1 cellular context compared by ENCODE assay signal in the genomic region with DNA sequence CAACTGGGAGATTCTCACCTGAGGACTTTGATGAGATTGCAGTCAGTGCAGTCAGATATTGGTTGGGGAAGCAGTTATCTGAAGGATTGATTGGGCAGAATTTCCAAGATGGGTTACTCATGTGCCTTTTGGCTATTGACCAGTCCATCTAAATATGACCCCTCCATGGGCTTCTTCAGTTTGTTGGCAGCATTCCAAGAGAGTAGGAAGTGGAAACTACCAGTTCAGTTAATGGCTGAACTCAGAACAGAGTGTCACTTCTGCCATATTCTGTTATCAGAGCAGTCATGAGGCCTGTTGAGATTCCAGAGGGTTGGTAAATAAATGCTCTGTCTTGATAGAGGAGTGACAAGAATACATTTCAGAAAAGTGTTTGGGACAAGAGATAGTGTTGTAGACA.
TF ChIP-seq lines count a peak whose summit lies in the region.

No MANE protein-coding gene starts in this region.

TF ChIP-seq in K562, 482 proteins besides CTCF, POLR2A, EP300 and RAD21 (continued from another document):
- TF ChIP-seq CBFA2T3 (IDR thresholded peaks at IDR 0.05) = peak; percentile 63
- TF ChIP-seq GTF2A2 (tag; IDR thresholded peaks at IDR 0.05) = no peak
- no peak for TF ChIP-seq SREBF2 (CRISPR knock-in tag; IDR thresholded peaks at IDR 0.05)
- TF ChIP-seq, protein P1, sequence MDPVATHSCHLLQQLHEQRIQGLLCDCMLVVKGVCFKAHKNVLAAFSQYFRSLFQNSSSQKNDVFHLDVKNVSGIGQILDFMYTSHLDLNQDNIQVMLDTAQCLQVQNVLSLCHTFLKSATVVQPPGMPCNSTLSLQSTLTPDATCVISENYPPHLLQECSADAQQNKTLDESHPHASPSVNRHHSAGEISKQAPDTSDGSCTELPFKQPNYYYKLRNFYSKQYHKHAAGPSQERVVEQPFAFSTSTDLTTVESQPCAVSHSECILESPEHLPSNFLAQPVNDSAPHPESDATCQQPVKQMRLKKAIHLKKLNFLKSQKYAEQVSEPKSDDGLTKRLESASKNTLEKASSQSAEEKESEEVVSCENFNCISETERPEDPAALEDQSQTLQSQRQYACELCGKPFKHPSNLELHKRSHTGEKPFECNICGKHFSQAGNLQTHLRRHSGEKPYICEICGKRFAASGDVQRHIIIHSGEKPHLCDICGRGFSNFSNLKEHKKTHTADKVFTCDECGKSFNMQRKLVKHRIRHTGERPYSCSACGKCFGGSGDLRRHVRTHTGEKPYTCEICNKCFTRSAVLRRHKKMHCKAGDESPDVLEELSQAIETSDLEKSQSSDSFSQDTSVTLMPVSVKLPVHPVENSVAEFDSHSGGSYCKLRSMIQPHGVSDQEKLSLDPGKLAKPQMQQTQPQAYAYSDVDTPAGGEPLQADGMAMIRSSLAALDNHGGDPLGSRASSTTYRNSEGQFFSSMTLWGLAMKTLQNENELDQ (CRISPR knock-in tag; IDR thresholded peaks at IDR 0.05; ENCODE audit: borderline replicate concordance) = no peak
- peak; percentile 27; the same call in 1 of the 2 replicates for TF ChIP-seq CBFA2T2 (conservative IDR thresholded peaks at IDR 0.05)
- TF ChIP-seq STAT5B (CRISPR knock-in tag; IDR thresholded peaks at IDR 0.05) = no peak
- TF ChIP-seq THRAP3 (IDR thresholded peaks at IDR 0.05; ENCODE audit: borderline replicate concordance) = no peak
- TF ChIP-seq, protein P2, sequence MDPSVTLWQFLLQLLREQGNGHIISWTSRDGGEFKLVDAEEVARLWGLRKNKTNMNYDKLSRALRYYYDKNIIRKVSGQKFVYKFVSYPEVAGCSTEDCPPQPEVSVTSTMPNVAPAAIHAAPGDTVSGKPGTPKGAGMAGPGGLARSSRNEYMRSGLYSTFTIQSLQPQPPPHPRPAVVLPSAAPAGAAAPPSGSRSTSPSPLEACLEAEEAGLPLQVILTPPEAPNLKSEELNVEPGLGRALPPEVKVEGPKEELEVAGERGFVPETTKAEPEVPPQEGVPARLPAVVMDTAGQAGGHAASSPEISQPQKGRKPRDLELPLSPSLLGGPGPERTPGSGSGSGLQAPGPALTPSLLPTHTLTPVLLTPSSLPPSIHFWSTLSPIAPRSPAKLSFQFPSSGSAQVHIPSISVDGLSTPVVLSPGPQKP (CRISPR knock-in tag; IDR thresholded peaks at IDR 0.05) = no peak
- TF ChIP-seq HINFP (tag; conservative IDR thresholded peaks at IDR 0.05; ENCODE audit: low read depth) = no peak
- TF ChIP-seq ARID1B (IDR thresholded peaks at IDR 0.05) = 0 out of 2 replicates have a peak, but pooled peaks have one; percentile 17
- no peak for TF ChIP-seq PATZ1 (CRISPR knock-in tag; IDR thresholded peaks at IDR 0.05; ENCODE audit: borderline replicate concordance)
- TF ChIP-seq TAL1 (IDR thresholded peaks at IDR 0.05) = peak; percentile 15; the same call in 1 of the 2 replicates
- TF ChIP-seq XRCC3 (IDR thresholded peaks at IDR 0.05) = no peak
- TF ChIP-seq, protein P3, sequence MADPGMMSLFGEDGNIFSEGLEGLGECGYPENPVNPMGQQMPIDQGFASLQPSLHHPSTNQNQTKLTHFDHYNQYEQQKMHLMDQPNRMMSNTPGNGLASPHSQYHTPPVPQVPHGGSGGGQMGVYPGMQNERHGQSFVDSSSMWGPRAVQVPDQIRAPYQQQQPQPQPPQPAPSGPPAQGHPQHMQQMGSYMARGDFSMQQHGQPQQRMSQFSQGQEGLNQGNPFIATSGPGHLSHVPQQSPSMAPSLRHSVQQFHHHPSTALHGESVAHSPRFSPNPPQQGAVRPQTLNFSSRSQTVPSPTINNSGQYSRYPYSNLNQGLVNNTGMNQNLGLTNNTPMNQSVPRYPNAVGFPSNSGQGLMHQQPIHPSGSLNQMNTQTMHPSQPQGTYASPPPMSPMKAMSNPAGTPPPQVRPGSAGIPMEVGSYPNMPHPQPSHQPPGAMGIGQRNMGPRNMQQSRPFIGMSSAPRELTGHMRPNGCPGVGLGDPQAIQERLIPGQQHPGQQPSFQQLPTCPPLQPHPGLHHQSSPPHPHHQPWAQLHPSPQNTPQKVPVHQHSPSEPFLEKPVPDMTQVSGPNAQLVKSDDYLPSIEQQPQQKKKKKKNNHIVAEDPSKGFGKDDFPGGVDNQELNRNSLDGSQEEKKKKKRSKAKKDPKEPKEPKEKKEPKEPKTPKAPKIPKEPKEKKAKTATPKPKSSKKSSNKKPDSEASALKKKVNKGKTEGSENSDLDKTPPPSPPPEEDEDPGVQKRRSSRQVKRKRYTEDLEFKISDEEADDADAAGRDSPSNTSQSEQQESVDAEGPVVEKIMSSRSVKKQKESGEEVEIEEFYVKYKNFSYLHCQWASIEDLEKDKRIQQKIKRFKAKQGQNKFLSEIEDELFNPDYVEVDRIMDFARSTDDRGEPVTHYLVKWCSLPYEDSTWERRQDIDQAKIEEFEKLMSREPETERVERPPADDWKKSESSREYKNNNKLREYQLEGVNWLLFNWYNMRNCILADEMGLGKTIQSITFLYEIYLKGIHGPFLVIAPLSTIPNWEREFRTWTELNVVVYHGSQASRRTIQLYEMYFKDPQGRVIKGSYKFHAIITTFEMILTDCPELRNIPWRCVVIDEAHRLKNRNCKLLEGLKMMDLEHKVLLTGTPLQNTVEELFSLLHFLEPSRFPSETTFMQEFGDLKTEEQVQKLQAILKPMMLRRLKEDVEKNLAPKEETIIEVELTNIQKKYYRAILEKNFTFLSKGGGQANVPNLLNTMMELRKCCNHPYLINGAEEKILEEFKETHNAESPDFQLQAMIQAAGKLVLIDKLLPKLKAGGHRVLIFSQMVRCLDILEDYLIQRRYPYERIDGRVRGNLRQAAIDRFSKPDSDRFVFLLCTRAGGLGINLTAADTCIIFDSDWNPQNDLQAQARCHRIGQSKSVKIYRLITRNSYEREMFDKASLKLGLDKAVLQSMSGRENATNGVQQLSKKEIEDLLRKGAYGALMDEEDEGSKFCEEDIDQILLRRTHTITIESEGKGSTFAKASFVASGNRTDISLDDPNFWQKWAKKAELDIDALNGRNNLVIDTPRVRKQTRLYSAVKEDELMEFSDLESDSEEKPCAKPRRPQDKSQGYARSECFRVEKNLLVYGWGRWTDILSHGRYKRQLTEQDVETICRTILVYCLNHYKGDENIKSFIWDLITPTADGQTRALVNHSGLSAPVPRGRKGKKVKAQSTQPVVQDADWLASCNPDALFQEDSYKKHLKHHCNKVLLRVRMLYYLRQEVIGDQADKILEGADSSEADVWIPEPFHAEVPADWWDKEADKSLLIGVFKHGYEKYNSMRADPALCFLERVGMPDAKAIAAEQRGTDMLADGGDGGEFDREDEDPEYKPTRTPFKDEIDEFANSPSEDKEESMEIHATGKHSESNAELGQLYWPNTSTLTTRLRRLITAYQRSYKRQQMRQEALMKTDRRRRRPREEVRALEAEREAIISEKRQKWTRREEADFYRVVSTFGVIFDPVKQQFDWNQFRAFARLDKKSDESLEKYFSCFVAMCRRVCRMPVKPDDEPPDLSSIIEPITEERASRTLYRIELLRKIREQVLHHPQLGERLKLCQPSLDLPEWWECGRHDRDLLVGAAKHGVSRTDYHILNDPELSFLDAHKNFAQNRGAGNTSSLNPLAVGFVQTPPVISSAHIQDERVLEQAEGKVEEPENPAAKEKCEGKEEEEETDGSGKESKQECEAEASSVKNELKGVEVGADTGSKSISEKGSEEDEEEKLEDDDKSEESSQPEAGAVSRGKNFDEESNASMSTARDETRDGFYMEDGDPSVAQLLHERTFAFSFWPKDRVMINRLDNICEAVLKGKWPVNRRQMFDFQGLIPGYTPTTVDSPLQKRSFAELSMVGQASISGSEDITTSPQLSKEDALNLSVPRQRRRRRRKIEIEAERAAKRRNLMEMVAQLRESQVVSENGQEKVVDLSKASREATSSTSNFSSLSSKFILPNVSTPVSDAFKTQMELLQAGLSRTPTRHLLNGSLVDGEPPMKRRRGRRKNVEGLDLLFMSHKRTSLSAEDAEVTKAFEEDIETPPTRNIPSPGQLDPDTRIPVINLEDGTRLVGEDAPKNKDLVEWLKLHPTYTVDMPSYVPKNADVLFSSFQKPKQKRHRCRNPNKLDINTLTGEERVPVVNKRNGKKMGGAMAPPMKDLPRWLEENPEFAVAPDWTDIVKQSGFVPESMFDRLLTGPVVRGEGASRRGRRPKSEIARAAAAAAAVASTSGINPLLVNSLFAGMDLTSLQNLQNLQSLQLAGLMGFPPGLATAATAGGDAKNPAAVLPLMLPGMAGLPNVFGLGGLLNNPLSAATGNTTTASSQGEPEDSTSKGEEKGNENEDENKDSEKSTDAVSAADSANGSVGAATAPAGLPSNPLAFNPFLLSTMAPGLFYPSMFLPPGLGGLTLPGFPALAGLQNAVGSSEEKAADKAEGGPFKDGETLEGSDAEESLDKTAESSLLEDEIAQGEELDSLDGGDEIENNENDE (IDR thresholded peaks at IDR 0.05; ENCODE audit: low read depth, low read length) = no peak
- TF ChIP-seq ZNF764 (CRISPR knock-in tag; IDR thresholded peaks at IDR 0.05; ENCODE audit: low read depth) = no peak
- no peak for TF ChIP-seq SLC30A9 (CRISPR knock-in tag; IDR thresholded peaks at IDR 0.05)
- TF ChIP-seq PHB2 (IDR thresholded peaks at IDR 0.05; ENCODE audit: low read depth) = no peak
- no peak for TF ChIP-seq MCM5 (IDR thresholded peaks at IDR 0.05; ENCODE audit: low read depth)
- no peak for TF ChIP-seq ZHX1 (conservative IDR thresholded peaks at IDR 0.05; ENCODE audit: low read length)
- no peak for TF ChIP-seq ZNF140 (CRISPR knock-in tag; IDR thresholded peaks at IDR 0.05)
- no peak for TF ChIP-seq ZNF12 (CRISPR knock-in tag; IDR thresholded peaks at IDR 0.05)
- TF ChIP-seq COPS2 (conservative IDR thresholded peaks at IDR 0.05) = no peak
- TF ChIP-seq TEAD4 (IDR thresholded peaks at IDR 0.05; ENCODE audit: low read length) = 0 out of 2 replicates have a peak, but pooled peaks have one; percentile 7
- no peak for TF ChIP-seq TEAD4 (CRISPR knock-in tag; IDR thresholded peaks at IDR 0.05; ENCODE audit: borderline replicate concordance)
- TF ChIP-seq ZNF780A (CRISPR knock-in tag; IDR thresholded peaks at IDR 0.05) = no peak
